8 cellular contexts compared by ENCODE assay signal in the genomic region with DNA sequence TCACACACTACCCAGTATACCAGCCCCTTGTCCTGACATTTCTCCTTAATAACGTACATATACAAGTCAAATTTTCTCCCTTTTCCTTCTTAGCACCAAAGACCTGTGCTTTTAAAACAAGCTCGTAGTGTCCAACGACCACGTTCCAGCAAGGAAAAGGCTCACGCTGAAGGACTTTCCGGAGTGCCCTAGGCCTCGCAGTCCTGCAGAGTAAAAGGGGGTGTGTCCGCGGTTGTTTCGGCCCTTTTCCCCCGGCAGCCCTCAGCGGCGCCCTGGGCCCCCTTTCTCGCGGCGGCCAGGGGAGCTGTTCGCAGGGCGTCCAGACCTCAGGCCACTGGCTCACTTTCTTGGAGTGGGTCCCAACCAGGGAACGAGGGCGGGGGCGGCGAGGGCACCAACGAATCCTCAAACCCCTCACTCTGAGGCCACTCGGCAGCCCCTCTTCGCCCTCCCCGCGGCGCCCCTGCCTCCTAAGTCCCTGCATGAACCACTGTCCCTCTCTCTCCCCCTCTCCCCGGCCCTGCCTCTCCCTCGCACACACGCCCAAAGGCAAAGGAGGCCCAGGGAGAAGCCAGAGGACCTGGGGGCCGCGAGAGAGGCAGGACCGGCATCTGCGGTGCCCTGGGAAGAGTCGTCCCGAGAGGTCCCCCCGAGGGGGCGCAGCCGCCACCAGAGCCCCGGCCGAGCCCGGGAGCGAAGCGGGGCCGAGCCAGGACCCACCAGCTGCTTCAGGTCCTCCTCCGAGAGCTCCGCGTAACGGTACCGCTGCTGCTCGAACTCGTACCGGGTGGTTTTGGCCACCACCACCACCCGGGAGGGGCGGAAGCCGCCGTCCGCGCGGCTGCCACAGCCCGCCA. TPM values are rescaled to one million over a fixed set of nuclear protein-coding genes. Genes with fewer than 3 reads are reported as not detected.
A peak's percentile ranks its signal among the peaks of the same experiment; 100 is the strongest.
DNase-seq lines count a peak whose midpoint lies in the region; ATAC-seq and TF ChIP-seq lines count a peak whose summit lies in the region.

No MANE protein-coding gene starts in this region.

- peak overlapping the region; percentile 83 for H3K27ac Mint-ChIP-seq in activated CD8-positive, alpha-beta memory T cell treated with anti-CD3 and anti-CD28 coated beads, Interleukin-2, amount 10 ng/mL, durations not matched to agents 7 days and 5 days
- H3K27ac Mint-ChIP-seq in endothelial cell (ENCODE audit: unreplicated experiment) = no peak overlapping the region

- H3K36me3 ChIP-seq in mesendoderm (ENCODE audit: control insufficient read depth, insufficient read depth, low read length) = no peaks in the 10 kb centered on the region

- H3K56ac ChIP-seq in mesendoderm (ENCODE audit: low read length) = peak overlapping the region; percentile 85

- peak overlapping the region; percentile 86 for H3K9ac ChIP-seq in mesendoderm (ENCODE audit: low read length)

- no peaks in the 10 kb centered on the region for H3K27me3 ChIP-seq in mesendoderm (ENCODE audit: insufficient read depth, low read length, poor library complexity)

- H3K27me3 Mint-ChIP-seq in activated CD8-positive, alpha-beta memory T cell treated with anti-CD3 and anti-CD28 coated beads, Interleukin-2, amount 10 ng/mL, durations not matched to agents 7 days and 5 days = peaks cover 7% of the 10 kb centered on the region
- H3K27me3 Mint-ChIP-seq in endothelial cell (ENCODE audit: unreplicated experiment) = peaks cover 5% of the 10 kb centered on the region

- no peak overlapping the region for H2BK120ac ChIP-seq in mesendoderm (ENCODE audit: low read depth, low read length)

- H2AK5ac ChIP-seq in mesendoderm (ENCODE audit: low read length) = no peak overlapping the region

- CTCF ChIA-PET in activated CD8-positive, alpha-beta memory T cell treated with anti-CD3 and anti-CD28 coated beads, Interleukin-2, amount 10 ng/mL, durations not matched to agents 7 days and 5 days (lab: Charles Lee) = interaction anchor here (0.6 to 3.2 kb wide), 25 partner anchors 9 to 468 kb away, joined by 3 to 14 read pairs (median 4); partner anchors contain the start of genes LMBRD2 and RANBP3L

- H3K27ac ChIP-seq in mesendoderm (ENCODE audit: low read depth, low read length) = peak overlapping the region; percentile 34

- H3K36me3 Mint-ChIP-seq in activated CD8-positive, alpha-beta memory T cell treated with anti-CD3 and anti-CD28 coated beads, Interleukin-2, amount 10 ng/mL, durations not matched to agents 7 days and 5 days = peaks cover 4% of the 10 kb centered on the region
- no peaks in the 10 kb centered on the region for H3K36me3 Mint-ChIP-seq in endothelial cell (ENCODE audit: low read depth, unreplicated experiment)

- peak overlapping the region; percentile 15 for H3K4me3 ChIP-seq in mesendoderm (ENCODE audit: low read length)

- no peak overlapping the region for H2BK5ac ChIP-seq in mesendoderm (ENCODE audit: low read length)

- H3K4me3 Mint-ChIP-seq in activated CD8-positive, alpha-beta memory T cell treated with anti-CD3 and anti-CD28 coated beads, Interleukin-2, amount 10 ng/mL, durations not matched to agents 7 days and 5 days = peak overlapping the region; percentile 74
- peak overlapping the region; percentile 89 for H3K4me3 Mint-ChIP-seq in endothelial cell (ENCODE audit: unreplicated experiment)

- H4K8ac ChIP-seq in mesendoderm (ENCODE audit: low read depth, low read length) = no peak overlapping the region

- DNase-seq in AG08395 (ENCODE audit: low spot score) (peak; percentile 67), NCI-H510A treated with DMSO at 0.1 percent for 48 hours (lab: John Stamatoyannopoulos, UW) (peak; percentile 33), endothelial cell (ENCODE audit: low spot score) (peak; percentile 71), mesendoderm (peak; percentile 84)
- peak; percentile 54 for DNase-seq in activated CD8-positive, alpha-beta memory T cell treated with anti-CD3 and anti-CD28 coated beads, Interleukin-2, amount 10 ng/mL, durations not matched to agents 7 days and 5 days
- peak; percentile 18 for DNase-seq in stimulated activated CD8-positive, alpha-beta memory T cell treated with anti-CD3 and anti-CD28 coated beads, Interleukin-4, amount 100 ng/mL, for 24 hours (ENCODE audit: low read depth)

- peak overlapping the region; percentile 53 for H3K23ac ChIP-seq in mesendoderm (ENCODE audit: low read length)

- H3K4me2 ChIP-seq in mesendoderm (ENCODE audit: low read length) = peak overlapping the region; percentile 62

- no peaks in the 10 kb centered on the region for H3K9me3 Mint-ChIP-seq in activated CD8-positive, alpha-beta memory T cell treated with anti-CD3 and anti-CD28 coated beads, Interleukin-2, amount 10 ng/mL, durations not matched to agents 7 days and 5 days (ENCODE audit: low read depth)
- no peaks in the 10 kb centered on the region for H3K9me3 Mint-ChIP-seq in endothelial cell (ENCODE audit: unreplicated experiment)

- H3K4me1 Mint-ChIP-seq in activated CD8-positive, alpha-beta memory T cell treated with anti-CD3 and anti-CD28 coated beads, Interleukin-2, amount 10 ng/mL, durations not matched to agents 7 days and 5 days = peaks cover 40% of the 10 kb centered on the region
- H3K4me1 Mint-ChIP-seq in endothelial cell (ENCODE audit: unreplicated experiment) = peaks cover 22% of the 10 kb centered on the region

- no peaks in the 10 kb centered on the region for H3K79me1 ChIP-seq in mesendoderm (ENCODE audit: low read length)

- no peak for TF ChIP-seq CTCF in endothelial cell (IDR thresholded peaks at IDR 0.05; ENCODE audit: unreplicated experiment)

- ATAC-seq in GM18861 (IDR thresholded peaks at IDR 0.05; ENCODE audit: unreplicated experiment) = peak; percentile 11
- ATAC-seq in HG03097 (IDR thresholded peaks at IDR 0.05; ENCODE audit: low FRiP score, unreplicated experiment) = peak; percentile 21
- ATAC-seq in activated CD8-positive, alpha-beta memory T cell treated with anti-CD3 and anti-CD28 coated beads, Interleukin-2, amount 10 ng/mL, durations not matched to agents 7 days and 5 days = peak; percentile 13

- H4K5ac ChIP-seq in mesendoderm (ENCODE audit: low read length) = no peak overlapping the region

- no peak overlapping the region for H2BK15ac ChIP-seq in mesendoderm (replicated peaks; ENCODE audit: low read depth)

- no peaks in the 10 kb centered on the region for H3K79me2 ChIP-seq in mesendoderm (ENCODE audit: control insufficient read depth, insufficient read depth, low read length)

- peak overlapping the region; percentile 10 for H3K4ac ChIP-seq in mesendoderm (ENCODE audit: low read depth, low read length)

- peaks cover 2% of the 10 kb centered on the region for H3K4me1 ChIP-seq in mesendoderm (ENCODE audit: control insufficient read depth, low read depth, low read length)

- no CpG with 5 or more reads among the region's 62 CpGs for WGBS in mesendoderm (ENCODE audit: extremely low coverage, insufficient coverage, low lambda C conversion rate)

- H3K18ac ChIP-seq in mesendoderm (ENCODE audit: low read length) = peak overlapping the region; percentile 53

RNA-seq across cellular contexts. Expression of gene NADK2, which starts 0.7 kb away (rescaled TPM):
- 10 to 100 TPM; 12.5 to 14.9 TPM for total RNA-seq in activated CD8-positive, alpha-beta memory T cell treated with anti-CD3 and anti-CD28 coated beads, Interleukin-2, amount 10 ng/mL, durations not matched to agents 7 days and 5 days
- 27.0 TPM for total RNA-seq in endothelial cell (ENCODE audit: unreplicated experiment)
- polyA plus RNA-seq in mesendoderm (2013, experiment 1 of 2) = 6.0 TPM
- polyA plus RNA-seq in mesendoderm (2013, experiment 2 of 2) = 5.9 TPM

Comparison
In these comparisons a context has a peak if more than half of its experiments do, and no peak if none do; other contexts are left out.
1. Peak in every context shown above with its lines: DNase-seq, ATAC-seq, H3K4me3 ChIP-seq and H3K27ac ChIP-seq.
2. DNase-seq: peak in every context shown above with its lines; median percentile 84 in mesendoderm; 71 in endothelial cell; 67 in AG08395; 54 in activated CD8-positive, alpha-beta memory T cell treated with anti-CD3 and anti-CD28 coated beads, Interleukin-2, amount 10 ng/mL, durations not matched to agents 7 days and 5 days; 33 in NCI-H510A treated with DMSO at 0.1 percent for 48 hours; 18 in stimulated activated CD8-positive, alpha-beta memory T cell treated with anti-CD3 and anti-CD28 coated beads, Interleukin-4, amount 100 ng/mL, for 24 hours.